Comparison of ENCODE assay signal across 8 cellular contexts in genomic region chr14:59254146-59254910, GRCh38.
A peak's percentile ranks its signal among the peaks of the same experiment; 100 is the strongest.
DNase-seq lines count a peak whose midpoint lies in the region; ATAC-seq and TF ChIP-seq lines count a peak whose summit lies in the region.

No MANE protein-coding gene starts in this region.

- peaks cover 9% of the 10 kb centered on the region for H3K36me3 Mint-ChIP-seq in activated T-cell treated with anti-CD3 and anti-CD28 coated beads, Interleukin-2, amount 50 U/mL, for 4 hours (ENCODE audit: insufficient read depth)

- DNase-seq in AG10803 (ENCODE audit: low read depth): peak; percentile 98
- DNase-seq in LNCaP clone FGC (ENCODE audit: low read depth): peak; percentile 94
- DNase-seq in coronary artery (ENCODE audit: low spot score): no peak
- no peak for DNase-seq in GM13976 (ENCODE audit: low spot score)
- no peak for DNase-seq in GM10266 (ENCODE audit: extremely low spot score)
- DNase-seq in activated T-cell treated with anti-CD3 and anti-CD28 coated beads, Interleukin-2, amount 50 U/mL, for 4 hours: no peak

- no peaks in the 10 kb centered on the region for H3K27me3 Mint-ChIP-seq in activated T-cell treated with anti-CD3 and anti-CD28 coated beads, Interleukin-2, amount 50 U/mL, for 4 hours (ENCODE audit: low read depth)

- H3K4me1 Mint-ChIP-seq in activated T-cell treated with anti-CD3 and anti-CD28 coated beads, Interleukin-2, amount 50 U/mL, for 4 hours (ENCODE audit: low read depth): no peaks in the 10 kb centered on the region

- in situ Hi-C loops in GM13976 (cut with MboI; ENCODE audit: low sequenced_read_pairs, unreplicated experiment): no loop called here

- no peaks in the 10 kb centered on the region for H3K9me3 ChIP-seq in mucosa of rectum (ENCODE audit: control insufficient read depth in 2 of 2, low read length in 2 of 2)

- no peak overlapping the region for H3K9ac ChIP-seq in mucosa of rectum (ENCODE audit: low read depth in 1 of 2, low read length in 2 of 2)

- H3K36me3 ChIP-seq in mucosa of rectum (ENCODE audit: control insufficient read depth in 2 of 2, insufficient read depth in 2 of 2, low read length in 2 of 2): no peaks in the 10 kb centered on the region

- H3K4me3 ChIP-seq in AG10803 (ENCODE audit: low read length) (no peak overlapping the region), LNCaP clone FGC (ENCODE audit: low read depth, low read length) (peak overlapping the region; percentile 23; the same call in 1 of the 2 replicates), coronary artery (peak overlapping the region; percentile 49), mucosa of rectum (ENCODE audit: low read length in 2 of 2) (no peak overlapping the region)

- H3K4me1 ChIP-seq in mucosa of rectum (ENCODE audit: control insufficient read depth in 2 of 2, insufficient read depth in 2 of 2, low read length in 2 of 2): peaks cover 9 to 15% of the 10 kb centered on the region in 2 donors

- H3K27ac ChIP-seq in coronary artery (peak overlapping the region; percentile 78 to 96), mucosa of rectum (ENCODE audit: low read depth in 2 of 2, low read length in 2 of 2) (peak overlapping the region; percentile 66 to 72)

- TF ChIP-seq CTCF in AG10803 (conservative IDR thresholded peaks at IDR 0.05; ENCODE audit: low read length) (no peak), LNCaP clone FGC (IDR thresholded peaks at IDR 0.05; ENCODE audit: control insufficient read depth, extremely low read depth, insufficient read depth) (no peak), coronary artery (IDR thresholded peaks at IDR 0.05) (no peak), GM13976 (IDR thresholded peaks at IDR 0.05; ENCODE audit: borderline replicate concordance, control extremely low read depth, extremely low read depth, insufficient read depth, missing control alignments) (no peak), GM10266 (IDR thresholded peaks at IDR 0.05; ENCODE audit: control insufficient read depth, insufficient read depth, low read depth, missing control alignments) (no peak)

- no peak for ATAC-seq in HG03439 (IDR thresholded peaks at IDR 0.05; ENCODE audit: unreplicated experiment)
- no peak for ATAC-seq in activated T-cell treated with anti-CD3 and anti-CD28 coated beads, Interleukin-2, amount 50 U/mL, for 4 hours

- H3K4me3 Mint-ChIP-seq in activated T-cell treated with anti-CD3 and anti-CD28 coated beads, Interleukin-2, amount 50 U/mL, for 4 hours: no peak overlapping the region

- H3K27me3 ChIP-seq in mucosa of rectum (ENCODE audit: control insufficient read depth in 2 of 2, insufficient read depth in 2 of 2, low read length in 2 of 2): no peaks in the 10 kb centered on the region

- no peaks in the 10 kb centered on the region for H3K9me3 Mint-ChIP-seq in activated T-cell treated with anti-CD3 and anti-CD28 coated beads, Interleukin-2, amount 50 U/mL, for 4 hours

Comparison
In these comparisons a context has a peak if more than half of its experiments do, and no peak if none do; other contexts are left out.
1. DNase-seq: peak in AG10803 (single experiment) and LNCaP clone FGC (single experiment); none in coronary artery (single experiment), GM13976 (single experiment), GM10266 (single experiment) and activated T-cell treated with anti-CD3 and anti-CD28 coated beads, Interleukin-2, amount 50 U/mL, for 4 hours (single experiment).
2. H3K4me3 ChIP-seq: peak in LNCaP clone FGC (single experiment) and coronary artery (single experiment); none in AG10803 (single experiment) and mucosa of rectum (0 of 2).